ENCODE assay signal across 26 cellular contexts in the genomic region with DNA sequence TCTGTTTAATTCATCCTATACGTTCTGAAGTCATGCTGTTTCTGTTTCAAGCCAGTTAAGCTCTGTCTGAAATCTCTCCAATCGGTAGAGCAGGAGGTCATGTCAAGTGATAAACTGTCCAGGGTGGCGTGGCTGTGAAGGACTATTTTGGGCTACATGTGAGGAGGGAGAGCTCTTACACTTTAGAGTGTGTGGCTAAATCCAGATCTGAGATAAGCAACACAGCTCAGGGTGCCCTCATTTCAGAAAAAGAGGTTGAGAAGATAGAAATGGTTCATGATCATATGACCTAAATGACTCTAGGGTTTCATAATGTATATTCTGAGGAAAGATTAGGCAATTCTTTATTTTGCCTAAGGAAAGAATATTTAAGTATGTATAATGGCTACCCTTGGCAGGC. TPM values are rescaled to one million over a fixed set of nuclear protein-coding genes. Genes with fewer than 3 reads are reported as not detected.
DNase-seq lines count a peak whose midpoint lies in the region; ATAC-seq, FAIRE-seq and TF ChIP-seq lines count a peak whose summit lies in the region.
"Had no signal": no experiment of that assay in that cellular context is flagged by ENCODE, and none has a peak within 500 bp of the region (broad histone marks: within the 10 kb centered on the region; RNA-seq: fewer than 3 reads in every experiment).

No MANE protein-coding gene starts in this region.

- H3K27ac Mint-ChIP-seq in activated CD4-positive, alpha-beta T cell treated with anti-CD3 and anti-CD28 coated beads, Interleukin-2, amount 10 ng/mL, durations not matched to agents 24 days and 14 days, result no peak overlapping the region
- H3K27ac Mint-ChIP-seq: activated T-cell treated with anti-CD3 and anti-CD28 coated beads, Interleukin-2, amount 50 U/mL, for 24 hours; memory B cell had no signal

- H3K4me1 ChIP-seq in adipocyte (ENCODE audit: control insufficient read depth, insufficient read depth, low read length) (peaks cover 60% of the 10 kb centered on the region), psoas muscle (peaks cover 6% of the 10 kb centered on the region)
- H3K4me1 ChIP-seq: BE2C, colonic mucosa, upper lobe of left lung had no signal

- in situ Hi-C loops in G401 (cut with HindIII; ENCODE audit: low sequenced_read_pairs), result no loop called here

- no peaks in the 10 kb centered on the region for H3K36me3 Mint-ChIP-seq in activated CD4-positive, alpha-beta T cell treated with anti-CD3 and anti-CD28 coated beads, Interleukin-2, amount 10 ng/mL, durations not matched to agents 24 days and 14 days (ENCODE audit: low read depth)
- H3K36me3 Mint-ChIP-seq: CD8-positive, alpha-beta memory T cell; memory B cell had no signal

- TF ChIP-seq CTCF in psoas muscle (IDR thresholded peaks at IDR 0.05), result no peak

- peaks cover 23% of the 10 kb centered on the region for H3K36me3 ChIP-seq in adipocyte (ENCODE audit: control insufficient read depth, insufficient read depth, low read length, severe bottlenecking)
- no peaks in the 10 kb centered on the region for H3K36me3 ChIP-seq in psoas muscle (ENCODE audit: insufficient read depth in 1 of 2, low read depth in 1 of 2)
- H3K36me3 ChIP-seq: BE2C, colonic mucosa, upper lobe of left lung had no signal

- H3K9ac ChIP-seq in adipocyte (ENCODE audit: low read length), result peak overlapping the region; percentile 30

- H3K27me3 Mint-ChIP-seq in activated CD4-positive, alpha-beta T cell treated with anti-CD3 and anti-CD28 coated beads, Interleukin-2, amount 10 ng/mL, durations not matched to agents 24 days and 14 days, result peaks cover 2% of the 10 kb centered on the region

- no peak overlapping the region for H3K4me3 Mint-ChIP-seq in activated CD4-positive, alpha-beta T cell treated with anti-CD3 and anti-CD28 coated beads, Interleukin-2, amount 10 ng/mL, durations not matched to agents 24 days and 14 days
- H3K4me3 Mint-ChIP-seq: activated T-cell treated with anti-CD3 and anti-CD28 coated beads, Interleukin-2, amount 50 U/mL, for 24 hours; CD8-positive, alpha-beta memory T cell; memory B cell had no signal

- no peaks in the 10 kb centered on the region for H3K9me3 Mint-ChIP-seq in activated CD4-positive, alpha-beta T cell treated with anti-CD3 and anti-CD28 coated beads, Interleukin-2, amount 10 ng/mL, durations not matched to agents 24 days and 14 days
- H3K9me3 Mint-ChIP-seq: activated T-cell treated with anti-CD3 and anti-CD28 coated beads, Interleukin-2, amount 50 U/mL, for 24 hours had no signal

- TF ChIP-seq POLR2A in H54 (IDR thresholded peaks at IDR 0.05; ENCODE audit: low read depth, low read length), result no peak

- peak; percentile 11 for FAIRE-seq in H54 (lab: Jason Lieb, UNC)
- FAIRE-seq: K562 had no signal

- ATAC-seq in left cardiac atrium, result peak; percentile 68 to 80
- peak; percentile 81 to 98 (median 96) for ATAC-seq in psoas muscle
- ATAC-seq: K562 had no signal

- intact Hi-C loops in left cardiac atrium (cut with DNase I), result loop anchor here (5.0 to 10.0 kb wide), 3 partner anchors 95 to 397 kb away; no protein-coding TSS in a partner anchor
- intact Hi-C loops in psoas muscle (cut with DNase I), result loop anchor here (5.0 to 10.0 kb wide), 3 partner anchors 45 to 400 kb away; no protein-coding TSS in a partner anchor
- intact Hi-C loops in activated CD4-positive, alpha-beta T cell treated with anti-CD3 and anti-CD28 coated beads, Interleukin-2, amount 10 ng/mL, durations not matched to agents 24 days and 14 days (cut with micrococcal nuclease), result no loop called here

- 18 to 25% (median 25%) methylated on average over 3 of the region's 3 CpGs for WGBS in psoas muscle, 3 donors

- H3K27me3 ChIP-seq in adipocyte (replicated peaks; ENCODE audit: control insufficient read depth, insufficient read depth, low read length), result no peaks in the 10 kb centered on the region
- H3K27me3 ChIP-seq in psoas muscle (ENCODE audit: insufficient read depth in 3 of 3, low read length in 2 of 3), result no peaks in the 10 kb centered on the region
- H3K27me3 ChIP-seq: BE2C, colonic mucosa, upper lobe of left lung had no signal

- no peaks in the 10 kb centered on the region for H3K9me3 ChIP-seq in adipocyte (ENCODE audit: control insufficient read depth, low read length)
- H3K9me3 ChIP-seq in psoas muscle, result no peaks in the 10 kb centered on the region
- H3K9me3 ChIP-seq: BE2C, colonic mucosa, upper lobe of left lung had no signal

- H3K4me1 Mint-ChIP-seq in activated CD4-positive, alpha-beta T cell treated with anti-CD3 and anti-CD28 coated beads, Interleukin-2, amount 10 ng/mL, durations not matched to agents 24 days and 14 days, result no peaks in the 10 kb centered on the region
- H3K4me1 Mint-ChIP-seq: CD8-positive, alpha-beta memory T cell had no signal

- H3K27ac ChIP-seq in psoas muscle, result peak overlapping the region; percentile 84
- H3K27ac ChIP-seq: colonic mucosa, upper lobe of left lung had no signal

- DNase-seq in H54 (ENCODE audit: insufficient read length, low spot score), result no peak
- no peak for DNase-seq in adipocyte (ENCODE audit: low read depth)
- no peak for DNase-seq in left cardiac atrium
- peak in 1 of 2 donors; percentile 62 for DNase-seq in psoas muscle
- no peak for DNase-seq in activated CD4-positive, alpha-beta T cell treated with anti-CD3 and anti-CD28 coated beads, Interleukin-2, amount 10 ng/mL, durations not matched to agents 24 days and 14 days
- no peak for DNase-seq in G401 (ENCODE audit: low spot score)
- DNase-seq in hypothalamus (lab: John Stamatoyannopoulos, UW), result no peak
- no peak for DNase-seq in NK-92 (lab: John Stamatoyannopoulos, UW; ENCODE audit: unreplicated experiment)
- DNase-seq: activated CD4-positive, alpha-beta T cell treated with anti-CD3 and anti-CD28 coated beads for 4 hours; activated gamma-delta T cell; activated T-cell treated with anti-CD3 and anti-CD28 coated beads, Interleukin-2, amount 50 U/mL, for 24 hours; CD8-positive, alpha-beta memory T cell; effector memory CD4-positive, alpha-beta T cell; occipital lobe; stimulated activated CD4-positive, alpha-beta T cell treated with anti-CD3 and anti-CD28 coated beads, Interleukin-12 subunit alpha, Interleukin-12 subunit beta, amount 100 ng/mL, for 4 hours; stimulated activated CD4-positive, alpha-beta T cell treated with anti-CD3 and anti-CD28 coated beads, Interleukin-4, amount 100 ng/mL, for 1 hour had no signal

- H3K4me3 ChIP-seq in adipocyte (ENCODE audit: low read length) (no peak overlapping the region), psoas muscle (no peak overlapping the region)
- H3K4me3 ChIP-seq: colonic mucosa, K562, upper lobe of left lung had no signal

RNA-seq across cellular contexts. Expression of a gene that starts 8.4 kb away (rescaled TPM):
- total RNA-seq in left cardiac atrium, result under 1 TPM; 0.35 to 0.68 TPM
- total RNA-seq in psoas muscle, result under 1 TPM in 1 of 4 donors, not detected in 3; 0.45 TPM
- under 1 TPM in 1 of 3 donors, not detected in 2; 0.04 TPM for polyA plus RNA-seq in psoas muscle
- total RNA-seq in activated CD4-positive, alpha-beta T cell treated with anti-CD3 and anti-CD28 coated beads, Interleukin-2, amount 10 ng/mL, durations not matched to agents 24 days and 14 days, result not detected in 2 replicates
- total RNA-seq in G401 (2014; rRNA removed; shearing (Covaris generic)), result not detected in 2 replicates
- total RNA-seq: activated CD8-positive, alpha-beta memory T cell treated with anti-CD3 and anti-CD28 coated beads for 36 hours; CD8-positive, alpha-beta memory T cell; colonic mucosa; H1; HT-29; K562; T-helper 2 cell treated with Interferon-gamma antibody and Interleukin-4, amounts not matched to agents 100 ng/mL and 5 ng/mL, for 36 hours had no signal
- polyA plus RNA-seq: adipose tissue; CD8-positive, alpha-beta memory T cell; H1; K562 had no signal
